ENCODE assay signal across 8 cellular contexts in genomic region chr21:33490991-33491372, GRCh38. TPM values are rescaled to one million over a fixed set of nuclear protein-coding genes. Genes with fewer than 3 reads are reported as not detected.
DNase-seq lines count a peak whose midpoint lies in the region; ATAC-seq and TF ChIP-seq lines count a peak whose summit lies in the region.

No MANE protein-coding gene starts in this region.

- ATAC-seq in GM21528 (IDR thresholded peaks at IDR 0.05; ENCODE audit: low FRiP score, unreplicated experiment) (peak; percentile 4), Panc1 (peak; percentile 24; the same call in 1 of the 2 replicates), natural killer cell (no peak), GM18520 (IDR thresholded peaks at IDR 0.05; ENCODE audit: unreplicated experiment) (no peak), GM19328 (IDR thresholded peaks at IDR 0.05; ENCODE audit: unreplicated experiment) (no peak), GM18498 (IDR thresholded peaks at IDR 0.05; ENCODE audit: unreplicated experiment) (no peak)
- no peak for ATAC-seq in effector memory CD8-positive, alpha-beta T cell (replicated peaks)

- H3K27ac ChIP-seq in Panc1 (ENCODE audit: low read length) = peak overlapping the region; percentile 82

- DNase-seq in Panc1 (ENCODE audit: low read depth, low spot score) (no peak), natural killer cell (no peak), NCI-H146 (lab: John Stamatoyannopoulos, UW) (no peak)
- DNase-seq in effector memory CD8-positive, alpha-beta T cell = no peak

- H3K36me3 Mint-ChIP-seq in effector memory CD8-positive, alpha-beta T cell (ENCODE audit: insufficient read depth) = peaks cover 3% of the 10 kb centered on the region
- no peaks in the 10 kb centered on the region for H3K36me3 Mint-ChIP-seq in natural killer cell

- POLR2A ChIA-PET in Panc1 (lab: Charles Lee) = interaction anchor here (0.7 kb wide), 1 partner anchor 11 kb away, joined by 6 read pairs; the partner anchor contains the start of gene TMEM50B

- no peaks in the 10 kb centered on the region for H3K27me3 ChIP-seq in Panc1 (ENCODE audit: control insufficient read depth, insufficient read depth, low read length)

- TF ChIP-seq CTCF in Panc1 (IDR thresholded peaks at IDR 0.05) = no peak
- no peak for TF ChIP-seq CTCF in natural killer cell (IDR thresholded peaks at IDR 0.05)

- peaks cover 8 to 10% of the 10 kb centered on the region in 2 donors for H3K4me1 Mint-ChIP-seq in effector memory CD8-positive, alpha-beta T cell (ENCODE audit: low read depth in 2 of 2)
- peaks cover 14% of the 10 kb centered on the region in 2 donors for H3K4me1 Mint-ChIP-seq in natural killer cell

- peak overlapping the region; percentile 58 to 67 for H3K4me3 ChIP-seq in Panc1 (ENCODE audit: low read depth in 2 of 2, low read length in 2 of 2)

- intact Hi-C loops in Panc1 (cut with micrococcal nuclease; ENCODE audit: unreplicated experiment) (no loop called here), natural killer cell (cut with micrococcal nuclease) (loop anchor here (1.0 kb wide), 3 partner anchors 11 to 150 kb away; partner anchors contain the start of genes CRYZL1 and GART)

- H3K27ac Mint-ChIP-seq in effector memory CD8-positive, alpha-beta T cell = peak overlapping the region; percentile 72 to 87
- peak overlapping the region; percentile 82 to 86 for H3K27ac Mint-ChIP-seq in natural killer cell

- in situ Hi-C loops in Panc1 (cut with HindIII; ENCODE audit: low pct_unique_long_range_greater_than_20kb, low sequenced_read_pairs) = no loop called here

- CTCF ChIA-PET in Panc1 (lab: Charles Lee) = interaction anchor here (0.5 to 1.2 kb wide), 3 partner anchors 59 to 130 kb away, joined by 3 to 4 read pairs (median 3); no protein-coding TSS in a partner anchor

- H3K4me3 Mint-ChIP-seq in effector memory CD8-positive, alpha-beta T cell = peak overlapping the region; percentile 80 to 86
- H3K4me3 Mint-ChIP-seq in natural killer cell = peak overlapping the region; percentile 89

- H3K36me3 ChIP-seq in Panc1 (ENCODE audit: control insufficient read depth, insufficient read depth, low read length) = no peaks in the 10 kb centered on the region

- H3K27me3 Mint-ChIP-seq in effector memory CD8-positive, alpha-beta T cell = peaks cover 0 to 5% of the 10 kb centered on the region in 2 donors
- H3K27me3 Mint-ChIP-seq in natural killer cell (ENCODE audit: low read depth in 2 of 2) = peaks cover 7 to 8% of the 10 kb centered on the region in 2 donors

- no peaks in the 10 kb centered on the region for H3K4me1 ChIP-seq in Panc1 (ENCODE audit: control insufficient read depth, insufficient read depth, low read length)

- no peaks in the 10 kb centered on the region for H3K9me3 ChIP-seq in Panc1 (ENCODE audit: control insufficient read depth, insufficient read depth, low read depth, low read length)

- H3K9me3 Mint-ChIP-seq in effector memory CD8-positive, alpha-beta T cell = no peaks in the 10 kb centered on the region
- H3K9me3 Mint-ChIP-seq in natural killer cell = no peaks in the 10 kb centered on the region

- no TSS peak for BruUV-seq in Panc1 (replicated peaks; lab: Mats Ljungman, UMichigan)

RNA-seq across cellular contexts. Expression of gene DNAJC28, which starts 0.5 kb away (rescaled TPM):
- total RNA-seq in Panc1 (2021; ENCODE audit: unreplicated experiment) (1.5 TPM), natural killer cell (under 1 TPM in 2 of 3 donors, not detected in 1; 0.41 to 0.63 TPM)
- 0.80 TPM for polyA plus RNA-seq in Panc1 (2012; ENCODE audit: insufficient read length)

RNA-seq across cellular contexts. Expression of gene TMEM50B, which starts 11.2 kb away (rescaled TPM):
- total RNA-seq in Panc1 (2021; ENCODE audit: unreplicated experiment) = 18.5 TPM
- polyA plus RNA-seq in Panc1 (2012; ENCODE audit: insufficient read length) = 16.9 TPM
- total RNA-seq in natural killer cell = 10 to 100 TPM; 34.5 to 42.1 (median 40.5) TPM

RNA-seq across cellular contexts. Expression of gene GART, which starts 50.9 kb away (rescaled TPM):
- total RNA-seq in Panc1 (2021; ENCODE audit: unreplicated experiment) (132 TPM), natural killer cell (10 to 100 TPM; 33.4 to 53.1 (median 34.6) TPM)
- 67.4 TPM for polyA plus RNA-seq in Panc1 (2012; ENCODE audit: insufficient read length)

RNA-seq across cellular contexts. Expression of gene SON, which starts 51.9 kb away (rescaled TPM):
- 183 TPM for total RNA-seq in Panc1 (2021; ENCODE audit: unreplicated experiment)
- 58.4 TPM for polyA plus RNA-seq in Panc1 (2012; ENCODE audit: insufficient read length)
- 100 to 1,000 TPM; 348 to 442 (median 416) TPM for total RNA-seq in natural killer cell

Comparison
In these comparisons a context has a peak if more than half of its experiments do, and no peak if none do; other contexts are left out.
1. ATAC-seq: peak in GM21528 (single experiment) and Panc1 (single experiment); none in effector memory CD8-positive, alpha-beta T cell (single experiment), natural killer cell (0 of 3), GM18520 (single experiment), GM19328 (single experiment) and GM18498 (single experiment).